Comparison of ENCODE assay signal across 29 cellular contexts in genomic region chr5:95713960-95714710, GRCh38. TPM values are rescaled to one million over a fixed set of nuclear protein-coding genes. Genes with fewer than 3 reads are reported as not detected.
DNase-seq lines count a peak whose midpoint lies in the region; ATAC-seq, FAIRE-seq and TF ChIP-seq lines count a peak whose summit lies in the region.
"Had no signal": no experiment of that assay in that cellular context is flagged by ENCODE, and none has a peak within 500 bp of the region (broad histone marks: within the 10 kb centered on the region; RNA-seq: fewer than 3 reads in every experiment).

No MANE protein-coding gene starts in this region.

- FAIRE-seq in A549 (lab: Jason Lieb, UNC): no peak
- FAIRE-seq: endometrium had no signal

- H2BK15ac ChIP-seq in mesendoderm (replicated peaks; ENCODE audit: low read depth): no peak overlapping the region

- no peak for TF ChIP-seq EP300 in A549 (IDR thresholded peaks at IDR 0.05)

- H2BK5ac ChIP-seq in mesendoderm (ENCODE audit: low read length): no peak overlapping the region

- CTCF ChIA-PET in A549 (lab: Yijun Ruan, JAX): no interaction called here

- ATAC-seq in A549: no peak
- no peak for ATAC-seq in stimulated activated memory B cell treated with anti-CD40 and anti-IgM and Interleukin-4, amounts not matched to agents 10 μg/mL and 1 μg/mL and 100 μg/mL, for 72 hours
- ATAC-seq: activated T-helper 17 cell treated with anti-CD3 and anti-CD28 coated beads, Interleukin-2, amount 50 U/mL, for 72 hours; left cardiac atrium had no signal

- peaks cover 20% of the 10 kb centered on the region for H3K36me3 Mint-ChIP-seq in HFFc6 (ENCODE audit: low read depth)
- H3K36me3 Mint-ChIP-seq in stimulated activated memory B cell treated with anti-CD40 and anti-IgM and Interleukin-4, amounts not matched to agents 10 μg/mL and 1 μg/mL and 100 μg/mL, for 72 hours: no peaks in the 10 kb centered on the region

- DNase-seq in A549 (ENCODE audit: low read depth in 1 of 2, low spot score in 1 of 2) (no peak), HFFc6 (no peak), amniotic epithelial cell (ENCODE audit: low read depth) (peak; percentile 61), mesendoderm (no peak), COR-L47 (lab: John Stamatoyannopoulos, UW) (no peak), hippocampal formation (lab: John Stamatoyannopoulos, UW) (no peak), NCI-H82 (lab: John Stamatoyannopoulos, UW) (no peak)
- DNase-seq: activated CD4-positive, alpha-beta T cell treated with anti-CD3 and anti-CD28 coated beads, Interleukin-2, amount 10 ng/mL, durations not matched to agents 7 days and 5 days; activated naive CD8-positive, alpha-beta T cell treated with anti-CD3 and anti-CD28 coated beads, Interleukin-2, amount 10 ng/mL, durations not matched to agents 7 days and 5 days; CD4-positive, alpha-beta T cell; DMS53; GDM1; H7; KBM-7; left cardiac atrium; MV-4-11; NCI-H2029; NCI-H226; NCI-H774; Peyer's patch; posterior cingulate gyrus; stimulated activated CD4-positive, alpha-beta T cell treated with anti-CD3 and anti-CD28 coated beads, Interleukin-1b, Interleukin-23, amount 100 ng/mL, for 48 hours; uterus had no signal

- TF ChIP-seq CTCF in A549 (IDR thresholded peaks at IDR 0.05): no peak
- TF ChIP-seq CTCF in HFFc6 (IDR thresholded peaks at IDR 0.05): no peak

- H3K27ac ChIP-seq in A549 (no peak overlapping the region), mesendoderm (ENCODE audit: low read depth, low read length) (no peak overlapping the region)
- H3K27ac ChIP-seq: Peyer's patch, SK-N-MC, uterus, VCaP had no signal

- H2BK120ac ChIP-seq in mesendoderm (ENCODE audit: low read depth, low read length): peak overlapping the region; percentile 90

- H3K4me2 ChIP-seq in A549: no peak overlapping the region
- H3K4me2 ChIP-seq in mesendoderm (ENCODE audit: low read length): no peak overlapping the region

- H3K9ac ChIP-seq in mesendoderm (ENCODE audit: low read length): no peak overlapping the region

- 83% methylated on average over 4 of the region's 4 CpGs for WGBS in A549 (ENCODE audit: missing lambda C conversion rate)
- no CpG with 5 or more reads among the region's 4 CpGs for WGBS in mesendoderm (ENCODE audit: extremely low coverage, insufficient coverage, low lambda C conversion rate)

- H3K4me1 ChIP-seq in A549: peaks cover 21% of the 10 kb centered on the region
- peaks cover 16% of the 10 kb centered on the region for H3K4me1 ChIP-seq in mesendoderm (ENCODE audit: control insufficient read depth, low read depth, low read length)
- H3K4me1 ChIP-seq: uterus had no signal

- H3K23ac ChIP-seq in mesendoderm (ENCODE audit: low read length): no peak overlapping the region

- no peak for TF ChIP-seq RAD21 in A549 (conservative IDR thresholded peaks at IDR 0.05 in 1 of 2, IDR thresholded peaks at IDR 0.05 in 1 of 2)

- peak overlapping the region; percentile 35; the same call in 1 of the 2 replicates for H3K4me3 Mint-ChIP-seq in HFFc6
- no peak overlapping the region for H3K4me3 Mint-ChIP-seq in stimulated activated memory B cell treated with anti-CD40 and anti-IgM and Interleukin-4, amounts not matched to agents 10 μg/mL and 1 μg/mL and 100 μg/mL, for 72 hours
- H3K4me3 Mint-ChIP-seq: activated CD4-positive, alpha-beta T cell treated with anti-CD3 and anti-CD28 coated beads, Interleukin-2, amount 10 ng/mL, durations not matched to agents 7 days and 5 days; activated naive CD8-positive, alpha-beta T cell treated with anti-CD3 and anti-CD28 coated beads, Interleukin-2, amount 10 ng/mL, durations not matched to agents 7 days and 5 days; activated T-helper 17 cell treated with anti-CD3 and anti-CD28 coated beads, Interleukin-2, amount 50 U/mL, for 72 hours; CD4-positive, alpha-beta T cell had no signal

- H4K8ac ChIP-seq in mesendoderm (ENCODE audit: low read depth, low read length): no peak overlapping the region

- no peaks in the 10 kb centered on the region for H3K79me2 ChIP-seq in mesendoderm (ENCODE audit: control insufficient read depth, insufficient read depth, low read length)

- H3K4me3 ChIP-seq in A549 (no peak overlapping the region), mesendoderm (ENCODE audit: low read length) (no peak overlapping the region)
- H3K4me3 ChIP-seq: Peyer's patch, SK-N-MC, uterus had no signal

- peaks cover 3% of the 10 kb centered on the region; the same call in 1 of the 2 replicates for H3K27me3 Mint-ChIP-seq in HFFc6 (ENCODE audit: insufficient read depth)
- H3K27me3 Mint-ChIP-seq in stimulated activated memory B cell treated with anti-CD40 and anti-IgM and Interleukin-4, amounts not matched to agents 10 μg/mL and 1 μg/mL and 100 μg/mL, for 72 hours: peaks cover 8% of the 10 kb centered on the region
- H3K27me3 Mint-ChIP-seq: activated CD4-positive, alpha-beta T cell treated with anti-CD3 and anti-CD28 coated beads, Interleukin-2, amount 10 ng/mL, durations not matched to agents 7 days and 5 days; activated T-helper 17 cell treated with anti-CD3 and anti-CD28 coated beads, Interleukin-2, amount 50 U/mL, for 72 hours; CD4-positive, alpha-beta T cell had no signal

- no peak overlapping the region for H4K5ac ChIP-seq in mesendoderm (ENCODE audit: low read length)

- no peaks in the 10 kb centered on the region for H3K9me3 ChIP-seq in A549
- H3K9me3 ChIP-seq: Peyer's patch, uterus had no signal

- H3K4ac ChIP-seq in mesendoderm (ENCODE audit: low read depth, low read length): peak overlapping the region; percentile 79

- peaks cover 58% of the 10 kb centered on the region for H3K4me1 Mint-ChIP-seq in HFFc6 (ENCODE audit: low read depth)
- no peaks in the 10 kb centered on the region for H3K4me1 Mint-ChIP-seq in stimulated activated memory B cell treated with anti-CD40 and anti-IgM and Interleukin-4, amounts not matched to agents 10 μg/mL and 1 μg/mL and 100 μg/mL, for 72 hours

- H3K79me1 ChIP-seq in mesendoderm (ENCODE audit: low read length): no peaks in the 10 kb centered on the region

- peak overlapping the region; percentile 51 for H3K56ac ChIP-seq in mesendoderm (ENCODE audit: low read length)

- peak overlapping the region; percentile 71 for H2AK5ac ChIP-seq in mesendoderm (ENCODE audit: low read length)

- no peaks in the 10 kb centered on the region for H3K27me3 ChIP-seq in mesendoderm (ENCODE audit: insufficient read depth, low read length, poor library complexity)
- H3K27me3 ChIP-seq: Peyer's patch, uterus had no signal

- peak overlapping the region; percentile 82 for H3K18ac ChIP-seq in mesendoderm (ENCODE audit: low read length)

- no peaks in the 10 kb centered on the region for H3K9me3 Mint-ChIP-seq in HFFc6
- H3K9me3 Mint-ChIP-seq in stimulated activated memory B cell treated with anti-CD40 and anti-IgM and Interleukin-4, amounts not matched to agents 10 μg/mL and 1 μg/mL and 100 μg/mL, for 72 hours: no peaks in the 10 kb centered on the region
- H3K9me3 Mint-ChIP-seq: activated CD4-positive, alpha-beta T cell treated with anti-CD3 and anti-CD28 coated beads, Interleukin-2, amount 10 ng/mL, durations not matched to agents 7 days and 5 days; activated T-helper 17 cell treated with anti-CD3 and anti-CD28 coated beads, Interleukin-2, amount 50 U/mL, for 72 hours; CD4-positive, alpha-beta T cell had no signal

- no peaks in the 10 kb centered on the region for H3K36me3 ChIP-seq in mesendoderm (ENCODE audit: control insufficient read depth, insufficient read depth, low read length)
- H3K36me3 ChIP-seq: Peyer's patch, uterus had no signal

- no peak overlapping the region for H3K27ac Mint-ChIP-seq in HFFc6
- no peak overlapping the region for H3K27ac Mint-ChIP-seq in stimulated activated memory B cell treated with anti-CD40 and anti-IgM and Interleukin-4, amounts not matched to agents 10 μg/mL and 1 μg/mL and 100 μg/mL, for 72 hours
- H3K27ac Mint-ChIP-seq: activated CD4-positive, alpha-beta T cell treated with anti-CD3 and anti-CD28 coated beads, Interleukin-2, amount 10 ng/mL, durations not matched to agents 7 days and 5 days; activated naive CD8-positive, alpha-beta T cell treated with anti-CD3 and anti-CD28 coated beads, Interleukin-2, amount 10 ng/mL, durations not matched to agents 7 days and 5 days; activated T-helper 17 cell treated with anti-CD3 and anti-CD28 coated beads, Interleukin-2, amount 50 U/mL, for 72 hours; CD4-positive, alpha-beta T cell had no signal

- TF ChIP-seq POLR2A in A549 (IDR thresholded peaks at IDR 0.05; ENCODE audit: low read length): no peak

- POLR2A ChIA-PET in A549 (lab: Yijun Ruan, JAX): no interaction called here

TF ChIP-seq in A549, 52 proteins besides CTCF, POLR2A, EP300 and RAD21:
- TF ChIP-seq NFE2L2 (conservative IDR thresholded peaks at IDR 0.05; ENCODE audit: low read length): no peak
- no peak for TF ChIP-seq FOSB (CRISPR knock-in tag; IDR thresholded peaks at IDR 0.05)
- TF ChIP-seq MAFK (IDR thresholded peaks at IDR 0.05; ENCODE audit: partially characterized antibody): peak; percentile 82
- TF ChIP-seq CEBPB (IDR thresholded peaks at IDR 0.05): peak; percentile 4 to 20; a peak in 1 of 4 replicates
- no peak for TF ChIP-seq JUNB (IDR thresholded peaks at IDR 0.05)

RNA-seq across cellular contexts. Expression of gene RHOBTB3, which starts 17.0 kb away (rescaled TPM):
- polyA plus RNA-seq in A549 (2011; rRNA removed) (28.6 and 37.5 TPM in 2 replicates), A549 (2017; fragmentation: RNase III; extraction: RNeasy Plus Mini Kit Qiagen cat#74134 plus additional on column Dnase treatment) (7.3 to 11.1 TPM (median 9.1 TPM) in 3 replicates)
- polyA plus RNA-seq in A549 (2012; cell fraction: cytosol; rRNA removed): 14.2 TPM in 2 replicates
- 8.7 and 11.3 TPM in 2 replicates for polyA plus RNA-seq in A549 (2012; cell fraction: nucleus; rRNA removed)
- polyA minus RNA-seq in A549 (2011; rRNA and poly(A)+ RNA removed): 63.6 and 65.8 TPM in 2 replicates
- total RNA-seq in HFFc6 (2021; fragmentation: NEBNext Ultra II Directional; extraction: Animal tissue kit (Norgen Biotek cat#: 25700)): 100 to 1,000 TPM; 110 to 184 (median 160) TPM
- 18.0 TPM for polyA plus RNA-seq in mesendoderm (2013, experiment 1 of 2)
- polyA plus RNA-seq in mesendoderm (2013, experiment 2 of 2): 20.0 TPM

RNA-seq across cellular contexts. Expression of gene SPATA9, which starts 31.3 kb away (rescaled TPM):
- polyA plus RNA-seq in A549 (2011; rRNA removed) (0.15 and 0.16 TPM in 2 replicates), A549 (2017; fragmentation: RNase III; extraction: RNeasy Plus Mini Kit Qiagen cat#74134 plus additional on column Dnase treatment) (not detected in 3 replicates)
- not detected in 2 replicates for polyA plus RNA-seq in A549 (2012; cell fraction: cytosol; rRNA removed)
- not detected in 2 replicates for polyA plus RNA-seq in A549 (2012; cell fraction: nucleus; rRNA removed)
- not detected in 2 replicates for polyA minus RNA-seq in A549 (2011; rRNA and poly(A)+ RNA removed)
- total RNA-seq in HFFc6 (2021; fragmentation: NEBNext Ultra II Directional; extraction: Animal tissue kit (Norgen Biotek cat#: 25700)): under 1 TPM; 0.17 to 0.73 (median 0.48) TPM
- polyA plus RNA-seq in mesendoderm (2013, experiment 1 of 2): not detected
- polyA plus RNA-seq in mesendoderm (2013, experiment 2 of 2): not detected
- total RNA-seq: activated CD4-positive, alpha-beta T cell treated with anti-CD3 and anti-CD28 coated beads, Interleukin-2, amount 10 ng/mL, durations not matched to agents 7 days and 5 days; activated naive CD8-positive, alpha-beta T cell treated with anti-CD3 and anti-CD28 coated beads, Interleukin-2, amount 10 ng/mL, durations not matched to agents 7 days and 5 days; activated T-helper 17 cell treated with anti-CD3 and anti-CD28 coated beads, Interleukin-2, amount 50 U/mL, for 72 hours; CD4-positive, alpha-beta T cell; H7; Peyer's patch; T-helper 2 cell treated with Interferon-gamma antibody and Interleukin-4, amounts not matched to agents 100 ng/mL and 5 ng/mL, for 36 hours had no signal
